ENCODE assay signal across 9 cellular contexts in the genomic region with DNA sequence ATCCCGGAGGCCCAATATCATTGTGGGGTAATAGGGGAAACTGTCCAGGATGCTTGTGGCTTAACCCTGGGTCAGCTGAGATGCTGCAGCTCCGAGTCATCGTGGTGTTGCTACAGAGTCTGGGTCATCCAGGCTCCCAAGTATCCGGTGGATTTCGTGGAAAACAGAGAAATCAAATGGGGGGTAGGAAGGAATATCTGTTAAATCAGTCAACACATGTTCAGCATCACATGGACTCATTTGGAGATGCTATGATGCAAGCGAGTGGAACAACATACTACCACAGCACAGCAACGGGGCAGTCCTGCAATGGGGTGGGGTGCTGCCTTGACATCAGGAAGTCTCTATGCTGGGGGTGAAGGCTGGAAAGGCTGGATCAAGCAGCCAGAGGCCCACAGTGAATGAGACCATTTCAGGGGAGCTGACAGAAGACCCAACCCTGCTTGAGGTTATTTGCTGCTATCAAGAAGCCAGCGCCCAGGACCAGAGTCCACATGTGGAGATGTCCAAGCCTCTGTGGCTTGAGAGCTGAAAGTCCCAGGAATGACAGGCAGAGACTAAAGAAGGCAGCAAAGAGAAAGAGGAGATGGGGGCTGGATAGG. TPM values are rescaled to one million over a fixed set of nuclear protein-coding genes. Genes with fewer than 3 reads are reported as not detected.
DNase-seq lines count a peak whose midpoint lies in the region; ATAC-seq and TF ChIP-seq lines count a peak whose summit lies in the region.
"Had no signal": no experiment of that assay in that cellular context is flagged by ENCODE, and none has a peak within 500 bp of the region (broad histone marks: within the 10 kb centered on the region; RNA-seq: fewer than 3 reads in every experiment).

No MANE protein-coding gene starts in this region.

- peaks cover 58% of the 10 kb centered on the region for H3K4me1 Mint-ChIP-seq in HFFc6 (ENCODE audit: low read depth)

- DNase-seq in AG09319 (ENCODE audit: extremely low read depth, low read depth) = peak; percentile 93
- DNase-seq in HFFc6 = peak; percentile 96
- peak; percentile 74 for DNase-seq in amniotic stem cell (lab: John Stamatoyannopoulos, UW)
- DNase-seq in mesenchymal stem cell = peak; percentile 99
- DNase-seq in SIG-M5 treated with dmso at 0.1 percent for 504 hours (lab: John Stamatoyannopoulos, UW; ENCODE audit: unreplicated experiment) = no peak
- no peak for DNase-seq in germinal center (ENCODE audit: low spot score)
- DNase-seq in D341Med (ENCODE audit: low spot score) = no peak

- peak overlapping the region; percentile 70 for H3K4me3 Mint-ChIP-seq in HFFc6

- H4K91ac ChIP-seq in mesenchymal stem cell (ENCODE audit: low read length) = peak overlapping the region; percentile 98

- H3K4ac ChIP-seq in mesenchymal stem cell (ENCODE audit: low read depth in 1 of 2, low read length in 2 of 2) = peak overlapping the region; percentile 65 to 70

- no peak for TF ChIP-seq CTCF in AG09319 (IDR thresholded peaks at IDR 0.05; ENCODE audit: low read depth, low read length)
- no peak for TF ChIP-seq CTCF in HFFc6 (IDR thresholded peaks at IDR 0.05)

- H3K18ac ChIP-seq in mesenchymal stem cell (ENCODE audit: low read depth in 1 of 2, low read length in 2 of 2) = peak overlapping the region; percentile 76 to 92

- ATAC-seq in GM19452 (IDR thresholded peaks at IDR 0.05; ENCODE audit: unreplicated experiment) = no peak

- no peak overlapping the region for H3K4me2 ChIP-seq in mesenchymal stem cell (ENCODE audit: low read length, poor library complexity, severe bottlenecking)

- peak overlapping the region; percentile 69 for H3K9ac ChIP-seq in mesenchymal stem cell (ENCODE audit: low read length)

- no peaks in the 10 kb centered on the region for H3K27me3 ChIP-seq in mesenchymal stem cell (ENCODE audit: control insufficient read depth in 1 of 2, insufficient read depth in 1 of 2, low read length in 2 of 2)

- peak overlapping the region; percentile 6 for H2BK15ac ChIP-seq in mesenchymal stem cell (ENCODE audit: low read depth, poor library complexity, severe bottlenecking)

- H3K9me3 ChIP-seq in mesenchymal stem cell (ENCODE audit: control insufficient read depth, low read length) = no peaks in the 10 kb centered on the region

- peaks cover 4 to 27% of the 10 kb centered on the region in 2 experiments for H3K36me3 ChIP-seq in mesenchymal stem cell (ENCODE audit: control insufficient read depth in 1 of 2, insufficient read depth in 2 of 2, low read depth in 1 of 2, low read length in 2 of 2)

- no peak overlapping the region for H3K27ac ChIP-seq in mesenchymal stem cell (ENCODE audit: low read length, poor library complexity, severe bottlenecking)

- peak overlapping the region; percentile 15 for H2AK5ac ChIP-seq in mesenchymal stem cell (ENCODE audit: low read length, severe bottlenecking)

- H3K4me1 ChIP-seq in mesenchymal stem cell (ENCODE audit: control insufficient read depth, insufficient read depth, low read depth, low read length) = peaks cover 19% of the 10 kb centered on the region

- H3K36me3 Mint-ChIP-seq in HFFc6 (ENCODE audit: low read depth) = peaks cover 19% of the 10 kb centered on the region

- peak overlapping the region; percentile 67 to 69 for H2BK12ac ChIP-seq in mesenchymal stem cell (ENCODE audit: low read length in 2 of 2)

- WGBS in mesenchymal stem cell = 14% methylated on average over 8 of the region's 8 CpGs

- H3K4me3 ChIP-seq in mesenchymal stem cell (ENCODE audit: insufficient read depth in 1 of 2, low read depth in 1 of 2, low read length in 2 of 2) = peak overlapping the region in 1 of 2 experiments; percentile 23

- peak overlapping the region; percentile 83 for H2BK120ac ChIP-seq in mesenchymal stem cell (ENCODE audit: low read depth, low read length)

- H4K8ac ChIP-seq in mesenchymal stem cell (ENCODE audit: low read length) = peak overlapping the region; percentile 76

- H3K23ac ChIP-seq in mesenchymal stem cell (ENCODE audit: low read length in 2 of 2) = no peak overlapping the region

- H3K14ac ChIP-seq in mesenchymal stem cell (ENCODE audit: low read length in 2 of 2) = peak overlapping the region; percentile 8 to 21

- H3K27me3 Mint-ChIP-seq in HFFc6 (ENCODE audit: insufficient read depth) = no peaks in the 10 kb centered on the region; the same call in 1 of the 2 replicates

- H3K79me1 ChIP-seq in mesenchymal stem cell (replicated peaks; ENCODE audit: low read length, poor library complexity, severe bottlenecking) = no peaks in the 10 kb centered on the region

- no peak overlapping the region for H2AFZ ChIP-seq in mesenchymal stem cell (ENCODE audit: low read depth, low read length)

- H3K9me3 Mint-ChIP-seq in HFFc6 = no peaks in the 10 kb centered on the region

- H3K27ac Mint-ChIP-seq in HFFc6 = peak overlapping the region; percentile 96

- H2BK5ac ChIP-seq in mesenchymal stem cell (ENCODE audit: low read depth, low read length, poor library complexity, severe bottlenecking) = no peak overlapping the region

RNA-seq across cellular contexts. Expression of a gene that starts 22.9 kb away (rescaled TPM):
- 10 to 100 TPM in 3 of 6 experiments, 1 to 10 TPM in 3; 8.4 to 14.8 (median 10.1) TPM for total RNA-seq in HFFc6 (2021; fragmentation: NEBNext Ultra II Directional; extraction: Animal tissue kit (Norgen Biotek cat#: 25700))
- 11.0 TPM for polyA plus RNA-seq in mesenchymal stem cell (2013, experiment 1 of 2)
- 10.0 TPM for polyA plus RNA-seq in mesenchymal stem cell (2013, experiment 2 of 2)
- total RNA-seq: temporal lobe had no signal

Comparison
In these comparisons a context has a peak if more than half of its experiments do, and no peak if none do; other contexts are left out.
1. DNase-seq: peak in AG09319 (single experiment), HFFc6 (single experiment), amniotic stem cell (single experiment) and mesenchymal stem cell (single experiment); none in SIG-M5 treated with dmso at 0.1 percent for 504 hours (single experiment), germinal center (single experiment) and D341Med (single experiment).